In genomic region chr6:151040888-151041521, GRCh38 we compare ENCODE assay signal across 8 cellular contexts.
DNase-seq lines count a peak whose midpoint lies in the region; TF ChIP-seq lines count a peak whose summit lies in the region.
"Not testable (repeated sequence)": the region's sequence is repeated elsewhere in the genome, so short reads cannot be mapped to it uniquely, and the experiment has no call there.

No MANE protein-coding gene starts in this region.

- not testable (repeated sequence) for H3K27me3 ChIP-seq in osteoblast (ENCODE audit: insufficient read depth, low read length); tibial nerve

- TF ChIP-seq CTCF in osteoblast (IDR thresholded peaks at IDR 0.05; ENCODE audit: extremely low read depth, low read depth, low read length) (peak; percentile 15), tibial nerve (IDR thresholded peaks at IDR 0.05) (peak in 2 of 5 experiments; percentile 43 to 49)

- WGBS in tibial nerve, 2 donors: 12 to 26% methylated on average over 12 of the region's 12 CpGs

- TF ChIP-seq POLR2A in tibial nerve (IDR thresholded peaks at IDR 0.05): not testable (repeated sequence)

- peak overlapping the region; percentile 98 for H3K27ac ChIP-seq in osteoblast (ENCODE audit: low read depth, low read length)
- peak overlapping the region; percentile 44 to 87 (median 70) for H3K27ac ChIP-seq in tibial nerve

- not testable (repeated sequence) for H3K9me3 ChIP-seq in osteoblast (ENCODE audit: low read depth, low read length); tibial nerve

- H3K79me2 ChIP-seq in osteoblast (ENCODE audit: insufficient read depth, low read length): not testable (repeated sequence)

- H3K4me3 ChIP-seq in osteoblast (ENCODE audit: insufficient read depth, low read length): peak overlapping the region; percentile 31
- H3K4me3 ChIP-seq in tibial nerve: not testable (repeated sequence)

- DNase-seq in Caki2 (ENCODE audit: low read depth) (peak; percentile 95), HuH-7 (ENCODE audit: low spot score) (peak; percentile 51), RKO (ENCODE audit: low spot score) (peak; percentile 96), astrocyte of the hippocampus (ENCODE audit: low read depth, low spot score) (peak; percentile 93), fibroblast of gingiva (ENCODE audit: low read depth) (peak; percentile 85), kidney glomerular epithelial cell (lab: John Stamatoyannopoulos, UW) (peak; percentile 97), tibial nerve (ENCODE audit: low spot score in 2 of 2) (peak; percentile 64 to 72)
- DNase-seq in osteoblast (ENCODE audit: insufficient read length, low spot score, missing footprints): not testable (repeated sequence)

- in situ Hi-C loops in Caki2 (cut with HindIII; ENCODE audit: low pct_unique_long_range_greater_than_20kb, low sequenced_read_pairs): not testable (repeated sequence)

- peaks cover 14% of the 10 kb centered on the region for H3K36me3 ChIP-seq in osteoblast (ENCODE audit: insufficient read depth, low read length)
- not testable (repeated sequence) for H3K36me3 ChIP-seq in tibial nerve

- peak overlapping the region; percentile 50 for H3K4me2 ChIP-seq in osteoblast (ENCODE audit: insufficient read depth, low read length)

- not testable (repeated sequence) for H2AFZ ChIP-seq in osteoblast (ENCODE audit: low read length)

- TF ChIP-seq EP300 in tibial nerve (IDR thresholded peaks at IDR 0.05): peak; percentile 79 to 92

- H3K4me1 ChIP-seq in osteoblast (ENCODE audit: insufficient read depth, low read length) (peaks cover 54% of the 10 kb centered on the region), tibial nerve (peaks cover 0 to 62% (median 19%) of the 10 kb centered on the region in 4 donors)

- H4K20me1 ChIP-seq in osteoblast (ENCODE audit: insufficient read depth, low read length): not testable (repeated sequence)
